Comparison of ENCODE assay signal across 18 cellular contexts in genomic region chr6:77097940-77098339, GRCh38.
"Had no signal": no experiment of that assay in that cellular context is flagged by ENCODE, and none has a peak within 500 bp of the region (broad histone marks: within the 10 kb centered on the region; RNA-seq: fewer than 3 reads in every experiment).

No MANE protein-coding gene starts in this region.

- H3K4me3 ChIP-seq: dorsolateral prefrontal cortex, pancreas, right lobe of liver, spleen, tibial artery, upper lobe of left lung, uterus had no signal

- H3K36me3 ChIP-seq: pancreas, right lobe of liver, spleen, tibial artery, upper lobe of left lung, uterus had no signal

- ATAC-seq: pancreas; right lobe of liver; stimulated activated memory B cell treated with anti-CD40 and anti-IgM and Interleukin-4, amounts not matched to agents 10 μg/mL and 1 μg/mL and 100 μg/mL, for 72 hours had no signal

- H3K4me1 ChIP-seq: pancreas, right lobe of liver, spleen, tibial artery, upper lobe of left lung, uterus had no signal

- DNase-seq: cortex of kidney; dorsolateral prefrontal cortex; effector CD8-positive, alpha-beta T cell; foreskin melanocyte; islet precursor cell; mesendoderm; naive B cell; occipital lobe; pancreas; right lobe of liver; spleen; stimulated activated CD4-positive, alpha-beta T cell treated with anti-CD3 and anti-CD28 coated beads, Interleukin-15, amount 100 ng/mL, for 24 hours; stimulated activated CD4-positive, alpha-beta T cell treated with anti-CD3 and anti-CD28 coated beads, Interleukin-1b, Interleukin-23, amount 100 ng/mL, for 48 hours; stimulated activated CD4-positive, alpha-beta T cell treated with anti-CD3 and anti-CD28 coated beads, Interleukin-4, amount 100 ng/mL, for 24 hours; tibial artery; upper lobe of left lung; uterus had no signal

- H3K9me3 ChIP-seq: pancreas, right lobe of liver, tibial artery, upper lobe of left lung, uterus had no signal

- H3K27ac ChIP-seq: dorsolateral prefrontal cortex, pancreas, right lobe of liver, spleen, tibial artery, upper lobe of left lung, uterus had no signal

- H3K27me3 ChIP-seq: pancreas, right lobe of liver, spleen, tibial artery, upper lobe of left lung, uterus had no signal
